In the genomic region with DNA sequence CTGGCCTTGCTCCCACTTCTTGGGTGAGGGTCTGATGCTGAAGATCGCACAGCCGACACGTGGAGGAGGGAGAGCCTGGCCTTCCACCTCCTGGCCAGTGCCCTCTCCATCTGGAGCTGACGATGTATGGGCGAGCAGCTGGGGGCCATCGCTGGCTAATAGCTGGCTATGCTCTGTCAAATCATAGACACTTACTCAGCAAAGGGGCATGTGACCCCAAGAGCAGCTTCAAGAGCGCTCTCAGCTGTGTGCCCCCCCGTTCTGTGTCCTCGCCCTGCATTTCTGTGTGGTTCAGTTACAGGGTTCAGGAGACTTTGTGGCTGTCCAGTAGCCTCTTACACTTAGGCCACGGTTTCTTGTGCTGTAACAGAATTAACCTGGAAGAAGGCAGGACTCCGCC, we compare ENCODE assay signal across 1 cellular context.
TF ChIP-seq lines count a peak whose summit lies in the region.

No MANE protein-coding gene starts in this region.

TF ChIP-seq in IMR-90, 13 proteins besides CTCF, POLR2A, EP300 and RAD21:
- TF ChIP-seq NFE2L2 (IDR thresholded peaks at IDR 0.05; ENCODE audit: low read depth, low read length) (no peak), ELK1 (IDR thresholded peaks at IDR 0.05; ENCODE audit: borderline replicate concordance, low read depth, low read length) (no peak), BHLHE40 (IDR thresholded peaks at IDR 0.05; ENCODE audit: low read depth, low read length) (no peak), MAZ (IDR thresholded peaks at IDR 0.05; ENCODE audit: borderline replicate concordance, low read depth, low read length) (no peak; the same call in 1 of the 2 replicates), SMC3 (IDR thresholded peaks at IDR 0.05; ENCODE audit: low read depth, low read length) (no peak), MXI1 (IDR thresholded peaks at IDR 0.05; ENCODE audit: borderline replicate concordance, low read depth, low read length) (no peak), CEBPB (IDR thresholded peaks at IDR 0.05; ENCODE audit: low read depth, low read length) (no peak), CHD1 (IDR thresholded peaks at IDR 0.05; ENCODE audit: low read depth, low read length) (no peak), RFX5 (IDR thresholded peaks at IDR 0.05; ENCODE audit: low read depth, low read length) (no peak), FOS (IDR thresholded peaks at IDR 0.05; ENCODE audit: low read depth, low read length) (0 out of 2 replicates have a peak, but pooled peaks have one; percentile 31)
- TF ChIP-seq, protein P1, sequence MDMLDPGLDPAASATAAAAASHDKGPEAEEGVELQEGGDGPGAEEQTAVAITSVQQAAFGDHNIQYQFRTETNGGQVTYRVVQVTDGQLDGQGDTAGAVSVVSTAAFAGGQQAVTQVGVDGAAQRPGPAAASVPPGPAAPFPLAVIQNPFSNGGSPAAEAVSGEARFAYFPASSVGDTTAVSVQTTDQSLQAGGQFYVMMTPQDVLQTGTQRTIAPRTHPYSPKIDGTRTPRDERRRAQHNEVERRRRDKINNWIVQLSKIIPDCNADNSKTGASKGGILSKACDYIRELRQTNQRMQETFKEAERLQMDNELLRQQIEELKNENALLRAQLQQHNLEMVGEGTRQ (IDR thresholded peaks at IDR 0.05; ENCODE audit: low read depth, low read length), result peak; percentile 70
TF ChIP-seq in IMR-90: peak in this region for 2.
